Comparison of ENCODE assay signal across 9 cellular contexts in genomic region chr12:53211476-53212381, GRCh38. TPM values are rescaled to one million over a fixed set of nuclear protein-coding genes. Genes with fewer than 3 reads are reported as not detected.
A peak's percentile ranks its signal among the peaks of the same experiment; 100 is the strongest.
DNase-seq lines count a peak whose midpoint lies in the region; ATAC-seq, FAIRE-seq and TF ChIP-seq lines count a peak whose summit lies in the region.
"Had no signal": no experiment of that assay in that cellular context is flagged by ENCODE, and none has a peak within 500 bp of the region (broad histone marks: within the 10 kb centered on the region; RNA-seq: fewer than 3 reads in every experiment).

No MANE protein-coding gene starts in this region.

- TF ChIP-seq RAD21 in HepG2 (CRISPR knock-in tag; IDR thresholded peaks at IDR 0.05) = no peak; the same call in 1 of the 2 replicates

- H3K4me1 Mint-ChIP-seq in GM23338 = peaks cover 53% of the 10 kb centered on the region

- no peak overlapping the region for H3K4me3 ChIP-seq in GM23338
- H3K4me3 ChIP-seq in WERI-Rb-1 (ENCODE audit: low read depth, low read length) = no peak overlapping the region
- no peak overlapping the region for H3K4me3 ChIP-seq in HepG2 (replicated peaks in 1 of 3; ENCODE audit: insufficient read depth in 1 of 3, low read depth in 2 of 3, low read length in 3 of 3)

- peaks cover 20% of the 10 kb centered on the region for H3K36me3 ChIP-seq in GM23338 (ENCODE audit: insufficient read depth)
- H3K36me3 ChIP-seq in WERI-Rb-1 = peaks cover 2% of the 10 kb centered on the region
- H3K36me3 ChIP-seq in HepG2 (replicated peaks in 1 of 2; ENCODE audit: control insufficient read depth in 1 of 2, insufficient read depth in 2 of 2, low read length in 2 of 2) = no peaks in the 10 kb centered on the region; a peak in 1 of 5 replicates

- H3F3A ChIP-seq in GM23338 (replicated peaks; ENCODE audit: low read depth) = peaks cover 30% of the 10 kb centered on the region

- no peaks in the 10 kb centered on the region for H3K9me3 Mint-ChIP-seq in GM23338
- H3K9me3 Mint-ChIP-seq: activated naive CD4-positive, alpha-beta T cell treated with anti-CD3 and anti-CD28 coated beads, Interleukin-2, amount 50 U/mL, for 24 hours had no signal

- H3K27me3 ChIP-seq in GM23338 (ENCODE audit: insufficient read depth) (no peaks in the 10 kb centered on the region), WERI-Rb-1 (ENCODE audit: insufficient read depth, low read depth, severe bottlenecking) (no peaks in the 10 kb centered on the region), HepG2 (ENCODE audit: control insufficient read depth in 1 of 2, insufficient read depth in 2 of 2, low read length in 2 of 2) (0 out of 5 replicates have a peak, but pooled peaks cover 0 to 6% of the 10 kb centered on the region in 2 experiments)

- WGBS in HepG2 (ENCODE audit: low lambda C conversion rate) = 83% methylated on average over 11 of the region's 13 CpGs

- no peak overlapping the region for H2AFZ ChIP-seq in GM23338
- H2AFZ ChIP-seq in HepG2 (ENCODE audit: low read length) = no peak overlapping the region

- intact Hi-C loops in HepG2 (cut with micrococcal nuclease; ENCODE audit: unreplicated experiment) = loop anchor here (5.0 kb wide), 1 partner anchor 41 kb away; a partner anchor contains a TSS

- in situ Hi-C loops in HepG2 (cut with HindIII; ENCODE audit: extremely low pct_ligation_motif_present, low pct_unique_long_range_greater_than_20kb) (loop anchor here (5.0 kb wide), 1 partner anchor 76 kb away; no protein-coding TSS in a partner anchor), KBM-7 (cut with MboI; ENCODE audit: low pct_unique_long_range_greater_than_20kb, low sequenced_read_pairs) (no loop called here)

- TF ChIP-seq CTCF in GM23338 (conservative IDR thresholded peaks at IDR 0.05; ENCODE audit: low read depth in 2 of 2) = peak; percentile 65 to 80
- TF ChIP-seq CTCF in WERI-Rb-1 (IDR thresholded peaks at IDR 0.05; ENCODE audit: low read depth, low read length) = peak; percentile 92
- TF ChIP-seq CTCF in HepG2 (CRISPR knock-in tag; IDR thresholded peaks at IDR 0.05) = peak; percentile 68

- TF ChIP-seq EP300 in HepG2 (IDR thresholded peaks at IDR 0.05; ENCODE audit: low read depth in 2 of 2, low read length in 2 of 2) (no peak), HepG2 (CRISPR knock-in tag; IDR thresholded peaks at IDR 0.05; ENCODE audit: borderline replicate concordance) (no peak)

- peak; percentile 25 for DNase-seq in COLO668 (lab: John Stamatoyannopoulos, UW; ENCODE audit: unreplicated experiment)
- peak; percentile 69 for DNase-seq in GM23338 (ENCODE audit: low spot score)
- DNase-seq in WERI-Rb-1 = peak; percentile 61
- DNase-seq in HepG2 (ENCODE audit: low spot score) = no peak
- DNase-seq in nucleus accumbens (lab: John Stamatoyannopoulos, UW) = no peak
- no peak for DNase-seq in KBM-7
- DNase-seq: NK-92 treated with Interleukin-12 subunit alpha and Interleukin-12 subunit beta, amount 100 ng/mL, for 24 hours had no signal

- CTCF ChIA-PET in HepG2 (lab: Yijun Ruan, JAX; ENCODE audit: low intra/inter-chr PET ratio, low total read pairs) = interaction anchor here (1.0 to 4.4 kb wide), 4 partner anchors 40 to 133 kb away, joined by 3 to 66 read pairs (median 12); a partner anchor contains a TSS

- H3K9me3 ChIP-seq in WERI-Rb-1 (ENCODE audit: severe bottlenecking) (no peaks in the 10 kb centered on the region), HepG2 (ENCODE audit: low read length) (no peaks in the 10 kb centered on the region)

- no peak overlapping the region for H3K27ac ChIP-seq in GM23338 (ENCODE audit: low read depth)
- H3K27ac ChIP-seq in WERI-Rb-1 = no peak overlapping the region
- H3K27ac ChIP-seq in HepG2 (ENCODE audit: extremely low read length, insufficient read depth, low read length) = no peak overlapping the region

- no peaks in the 10 kb centered on the region for H3K9me2 ChIP-seq in GM23338 (ENCODE audit: insufficient read depth)

- FAIRE-seq in HepG2 (lab: Jason Lieb, UNC) = peak; percentile 21

- H3K27me3 Mint-ChIP-seq in GM23338 (ENCODE audit: insufficient read depth, low read depth, poor library complexity) = peaks cover 26% of the 10 kb centered on the region
- H3K27me3 Mint-ChIP-seq: activated naive CD4-positive, alpha-beta T cell treated with anti-CD3 and anti-CD28 coated beads, Interleukin-2, amount 50 U/mL, for 24 hours had no signal

- H3K27ac Mint-ChIP-seq in GM23338 = no peak overlapping the region
- H3K27ac Mint-ChIP-seq: activated naive CD4-positive, alpha-beta T cell treated with anti-CD3 and anti-CD28 coated beads, Interleukin-2, amount 50 U/mL, for 24 hours had no signal

- H3K4me1 ChIP-seq in GM23338 (ENCODE audit: insufficient read depth) (peaks cover 34% of the 10 kb centered on the region), HepG2 (ENCODE audit: insufficient read depth, low read length) (peaks cover 38% of the 10 kb centered on the region)

- H3K36me3 Mint-ChIP-seq in GM23338 (ENCODE audit: low read depth) = peaks cover 65% of the 10 kb centered on the region
- H3K36me3 Mint-ChIP-seq: activated naive CD4-positive, alpha-beta T cell treated with anti-CD3 and anti-CD28 coated beads, Interleukin-2, amount 50 U/mL, for 24 hours had no signal

- H4K20me1 ChIP-seq in GM23338 (replicated peaks; ENCODE audit: insufficient read depth) = peaks cover 13% of the 10 kb centered on the region
- H4K20me1 ChIP-seq in HepG2 (ENCODE audit: insufficient read depth, low read length) = no peaks in the 10 kb centered on the region

- no peak overlapping the region for H3K9ac ChIP-seq in HepG2 (ENCODE audit: insufficient read depth, low read depth, low read length)

- no TSS peak for BruUV-seq in HepG2 (replicated peaks; lab: Mats Ljungman, UMichigan)

- H3K4me3 Mint-ChIP-seq in GM23338 = no peak overlapping the region; the same call in 2 of the 3 replicates
- H3K4me3 Mint-ChIP-seq: activated naive CD4-positive, alpha-beta T cell treated with anti-CD3 and anti-CD28 coated beads, Interleukin-2, amount 50 U/mL, for 24 hours had no signal

- H3K4me2 ChIP-seq in GM23338 (no peak overlapping the region), HepG2 (ENCODE audit: low read depth, low read length) (no peak overlapping the region)

- no peak for TF ChIP-seq POLR2A in HepG2 (IDR thresholded peaks at IDR 0.05; ENCODE audit: insufficient read depth in 1 of 2, low read depth in 2 of 2, low read length in 2 of 2)

- ATAC-seq in GM23338 (peak; percentile 34), HepG2 (peak; percentile 73), HG02970 (IDR thresholded peaks at IDR 0.05; ENCODE audit: low FRiP score, unreplicated experiment) (no peak)

- POLR2A ChIA-PET in HepG2 (lab: Yijun Ruan, JAX) = interaction anchor here (1.1 kb wide), 1 partner anchor 83 kb away, joined by 3 read pairs; no protein-coding TSS in a partner anchor

- H3K79me2 ChIP-seq in GM23338 (replicated peaks; ENCODE audit: insufficient read depth) = peaks cover 14% of the 10 kb centered on the region
- no peaks in the 10 kb centered on the region for H3K79me2 ChIP-seq in HepG2 (ENCODE audit: insufficient read depth, low read length)

RNA-seq across cellular contexts. Expression of gene ITGB7, which starts 4.7 kb away (rescaled TPM):
- 0.39 TPM in 1 of 2 replicates, not detected in the other for total RNA-seq in GM23338 (2014; rRNA removed; shearing (Covaris generic))
- polyA plus RNA-seq in GM23338 (2016; fragmentation: Nextera tagmentation; extraction: Ambion mirVana) (0.32 and 0.43 TPM in 2 replicates), HepG2 (2011; rRNA removed) (0.14 and 0.16 TPM in 2 replicates)
- 0.13 and 0.18 TPM in 2 replicates for total RNA-seq in HepG2 (2016; rRNA removed; fragmentation: Illumina TruSeq; extraction: Trizol)
- total RNA-seq in HepG2 (2016; cell fraction: cytosol; rRNA removed; fragmentation: Illumina TruSeq; extraction: Trizol; ENCODE audit: low read depth) = not detected in 2 replicates
- 0.32 TPM in 1 of 2 replicates, not detected in the other for total RNA-seq in HepG2 (2016; cell fraction: insoluble cytoplasmic fraction; rRNA removed; fragmentation: Illumina TruSeq; extraction: Trizol)
- not detected in 2 replicates for total RNA-seq in HepG2 (2016; cell fraction: membrane; rRNA removed; fragmentation: Illumina TruSeq; extraction: Trizol)
- total RNA-seq in HepG2 (2016; cell fraction: nucleus; rRNA removed; fragmentation: Illumina TruSeq; extraction: Trizol) = not detected in 2 replicates
- 0.09 and 0.13 TPM in 2 replicates for polyA plus RNA-seq in HepG2 (2011; cell fraction: cytosol; rRNA removed)
- 0.39 and 0.40 TPM in 2 replicates for polyA plus RNA-seq in HepG2 (2011; cell fraction: nucleus; rRNA removed)
- 0.20 and 0.30 TPM in 2 replicates for polyA plus RNA-seq in HepG2 (2012)
- not detected in 2 replicates for polyA plus RNA-seq in HepG2 (2016; cell fraction: cytosol; fragmentation: Illumina TruSeq; extraction: Trizol; ENCODE audit: low read depth)
- polyA plus RNA-seq in HepG2 (2016; cell fraction: insoluble cytoplasmic fraction; fragmentation: Illumina TruSeq; extraction: Trizol; ENCODE audit: low read depth) = 0.33 TPM in 1 of 2 replicates, not detected in the other
- not detected in 2 replicates for polyA plus RNA-seq in HepG2 (2016; cell fraction: membrane; fragmentation: Illumina TruSeq; extraction: Trizol; ENCODE audit: low read depth)
- polyA plus RNA-seq in HepG2 (2016; cell fraction: nucleus; fragmentation: Illumina TruSeq; extraction: Trizol; ENCODE audit: insufficient read depth, low read depth) = 0.20 TPM in 1 of 2 replicates, not detected in the other
- 0.40 and 2.6 TPM in 2 replicates for polyA minus RNA-seq in HepG2 (2011; rRNA and poly(A)+ RNA removed; ENCODE audit: low replicate concordance)
- polyA minus RNA-seq in HepG2 (2011; cell fraction: cytosol; rRNA and poly(A)+ RNA removed) = not detected in 2 replicates
- not detected in 2 replicates for polyA minus RNA-seq in HepG2 (2011; cell fraction: nucleus; rRNA and poly(A)+ RNA removed)

RNA-seq across cellular contexts. Expression of gene RARG, which starts 20.3 kb away (rescaled TPM):
- total RNA-seq in GM23338 (2014; rRNA removed; shearing (Covaris generic)) = 39.3 and 50.2 TPM in 2 replicates
- polyA plus RNA-seq in GM23338 (2016; fragmentation: Nextera tagmentation; extraction: Ambion mirVana) (16.4 and 18.5 TPM in 2 replicates), HepG2 (2011; rRNA removed) (1.5 and 1.6 TPM in 2 replicates)
- total RNA-seq in HepG2 (2016; rRNA removed; fragmentation: Illumina TruSeq; extraction: Trizol) = 0.77 and 0.91 TPM in 2 replicates
- 0.18 and 0.91 TPM in 2 replicates for total RNA-seq in HepG2 (2016; cell fraction: cytosol; rRNA removed; fragmentation: Illumina TruSeq; extraction: Trizol; ENCODE audit: low read depth)
- total RNA-seq in HepG2 (2016; cell fraction: insoluble cytoplasmic fraction; rRNA removed; fragmentation: Illumina TruSeq; extraction: Trizol) = 0.49 and 1.3 TPM in 2 replicates
- total RNA-seq in HepG2 (2016; cell fraction: membrane; rRNA removed; fragmentation: Illumina TruSeq; extraction: Trizol) = 0.90 and 1.1 TPM in 2 replicates
- 0.72 and 1.5 TPM in 2 replicates for total RNA-seq in HepG2 (2016; cell fraction: nucleus; rRNA removed; fragmentation: Illumina TruSeq; extraction: Trizol)
- polyA plus RNA-seq in HepG2 (2011; cell fraction: cytosol; rRNA removed) = 0.87 and 1.9 TPM in 2 replicates
- 3.2 and 4.1 TPM in 2 replicates for polyA plus RNA-seq in HepG2 (2011; cell fraction: nucleus; rRNA removed)
- polyA plus RNA-seq in HepG2 (2012) = 0.89 and 0.92 TPM in 2 replicates
- 0.21 and 0.27 TPM in 2 replicates for polyA plus RNA-seq in HepG2 (2016; cell fraction: cytosol; fragmentation: Illumina TruSeq; extraction: Trizol; ENCODE audit: low read depth)
- polyA plus RNA-seq in HepG2 (2016; cell fraction: insoluble cytoplasmic fraction; fragmentation: Illumina TruSeq; extraction: Trizol; ENCODE audit: low read depth) = 1.0 and 1.1 TPM in 2 replicates
- 0.57 and 0.81 TPM in 2 replicates for polyA plus RNA-seq in HepG2 (2016; cell fraction: membrane; fragmentation: Illumina TruSeq; extraction: Trizol; ENCODE audit: low read depth)
- polyA plus RNA-seq in HepG2 (2016; cell fraction: nucleus; fragmentation: Illumina TruSeq; extraction: Trizol; ENCODE audit: insufficient read depth, low read depth) = 2.2 and 2.3 TPM in 2 replicates
- 4.0 and 33.4 TPM in 2 replicates for polyA minus RNA-seq in HepG2 (2011; rRNA and poly(A)+ RNA removed; ENCODE audit: low replicate concordance)
- polyA minus RNA-seq in HepG2 (2011; cell fraction: cytosol; rRNA and poly(A)+ RNA removed) = 0.99 and 1.1 TPM in 2 replicates
- 0.25 and 1.7 TPM in 2 replicates for polyA minus RNA-seq in HepG2 (2011; cell fraction: nucleus; rRNA and poly(A)+ RNA removed)

RNA-seq across cellular contexts. Expression of gene CSAD, which starts 31.0 kb away (rescaled TPM):
- 3.6 and 7.1 TPM in 2 replicates for total RNA-seq in GM23338 (2014; rRNA removed; shearing (Covaris generic))
- polyA plus RNA-seq in GM23338 (2016; fragmentation: Nextera tagmentation; extraction: Ambion mirVana) (3.1 and 3.2 TPM in 2 replicates), HepG2 (2011; rRNA removed) (23.5 and 25.2 TPM in 2 replicates)
- 2.7 and 7.2 TPM in 2 replicates for total RNA-seq in HepG2 (2016; rRNA removed; fragmentation: Illumina TruSeq; extraction: Trizol)
- total RNA-seq in HepG2 (2016; cell fraction: cytosol; rRNA removed; fragmentation: Illumina TruSeq; extraction: Trizol; ENCODE audit: low read depth) = 3.9 and 6.0 TPM in 2 replicates
- 1.3 and 7.7 TPM in 2 replicates for total RNA-seq in HepG2 (2016; cell fraction: insoluble cytoplasmic fraction; rRNA removed; fragmentation: Illumina TruSeq; extraction: Trizol)
- total RNA-seq in HepG2 (2016; cell fraction: membrane; rRNA removed; fragmentation: Illumina TruSeq; extraction: Trizol) = 2.3 TPM in 2 replicates
- 12.9 and 16.2 TPM in 2 replicates for total RNA-seq in HepG2 (2016; cell fraction: nucleus; rRNA removed; fragmentation: Illumina TruSeq; extraction: Trizol)
- 4.3 and 5.6 TPM in 2 replicates for polyA plus RNA-seq in HepG2 (2011; cell fraction: cytosol; rRNA removed)
- polyA plus RNA-seq in HepG2 (2011; cell fraction: nucleus; rRNA removed) = 112 and 125 TPM in 2 replicates
- polyA plus RNA-seq in HepG2 (2012) = 10.0 and 10.8 TPM in 2 replicates
- 0.41 and 0.44 TPM in 2 replicates for polyA plus RNA-seq in HepG2 (2016; cell fraction: cytosol; fragmentation: Illumina TruSeq; extraction: Trizol; ENCODE audit: low read depth)
- 2.9 and 3.3 TPM in 2 replicates for polyA plus RNA-seq in HepG2 (2016; cell fraction: insoluble cytoplasmic fraction; fragmentation: Illumina TruSeq; extraction: Trizol; ENCODE audit: low read depth)
- 1.2 TPM in 2 replicates for polyA plus RNA-seq in HepG2 (2016; cell fraction: membrane; fragmentation: Illumina TruSeq; extraction: Trizol; ENCODE audit: low read depth)
- polyA plus RNA-seq in HepG2 (2016; cell fraction: nucleus; fragmentation: Illumina TruSeq; extraction: Trizol; ENCODE audit: insufficient read depth, low read depth) = 64.6 and 67.6 TPM in 2 replicates
- polyA minus RNA-seq in HepG2 (2011; rRNA and poly(A)+ RNA removed; ENCODE audit: low replicate concordance) = 12.1 and 29.8 TPM in 2 replicates
- 1.8 and 1.9 TPM in 2 replicates for polyA minus RNA-seq in HepG2 (2011; cell fraction: cytosol; rRNA and poly(A)+ RNA removed)
- polyA minus RNA-seq in HepG2 (2011; cell fraction: nucleus; rRNA and poly(A)+ RNA removed) = 20.1 and 26.4 TPM in 2 replicates

RNA-seq across cellular contexts. Expression of gene ZNF740, which starts 31.2 kb away (rescaled TPM):
- total RNA-seq in GM23338 (2014; rRNA removed; shearing (Covaris generic)) = 13.0 and 13.2 TPM in 2 replicates
- polyA plus RNA-seq in GM23338 (2016; fragmentation: Nextera tagmentation; extraction: Ambion mirVana) (1.3 and 2.6 TPM in 2 replicates), HepG2 (2011; rRNA removed) (19.0 and 22.0 TPM in 2 replicates)
- 15.0 and 16.9 TPM in 2 replicates for total RNA-seq in HepG2 (2016; rRNA removed; fragmentation: Illumina TruSeq; extraction: Trizol)
- 2.4 and 4.8 TPM in 2 replicates for total RNA-seq in HepG2 (2016; cell fraction: cytosol; rRNA removed; fragmentation: Illumina TruSeq; extraction: Trizol; ENCODE audit: low read depth)
- 13.9 and 16.1 TPM in 2 replicates for total RNA-seq in HepG2 (2016; cell fraction: insoluble cytoplasmic fraction; rRNA removed; fragmentation: Illumina TruSeq; extraction: Trizol)
- total RNA-seq in HepG2 (2016; cell fraction: membrane; rRNA removed; fragmentation: Illumina TruSeq; extraction: Trizol) = 11.3 and 11.8 TPM in 2 replicates
- total RNA-seq in HepG2 (2016; cell fraction: nucleus; rRNA removed; fragmentation: Illumina TruSeq; extraction: Trizol) = 20.9 and 23.7 TPM in 2 replicates
- polyA plus RNA-seq in HepG2 (2011; cell fraction: cytosol; rRNA removed) = 7.2 and 8.9 TPM in 2 replicates
- 49.3 and 50.2 TPM in 2 replicates for polyA plus RNA-seq in HepG2 (2011; cell fraction: nucleus; rRNA removed)
- 15.4 and 16.5 TPM in 2 replicates for polyA plus RNA-seq in HepG2 (2012)
- 1.4 and 2.0 TPM in 2 replicates for polyA plus RNA-seq in HepG2 (2016; cell fraction: cytosol; fragmentation: Illumina TruSeq; extraction: Trizol; ENCODE audit: low read depth)
- 11.3 and 12.0 TPM in 2 replicates for polyA plus RNA-seq in HepG2 (2016; cell fraction: insoluble cytoplasmic fraction; fragmentation: Illumina TruSeq; extraction: Trizol; ENCODE audit: low read depth)
- polyA plus RNA-seq in HepG2 (2016; cell fraction: membrane; fragmentation: Illumina TruSeq; extraction: Trizol; ENCODE audit: low read depth) = 4.1 and 5.8 TPM in 2 replicates
- 21.2 and 25.1 TPM in 2 replicates for polyA plus RNA-seq in HepG2 (2016; cell fraction: nucleus; fragmentation: Illumina TruSeq; extraction: Trizol; ENCODE audit: insufficient read depth, low read depth)
- polyA minus RNA-seq in HepG2 (2011; rRNA and poly(A)+ RNA removed; ENCODE audit: low replicate concordance) = 41.0 and 77.8 TPM in 2 replicates
- polyA minus RNA-seq in HepG2 (2011; cell fraction: cytosol; rRNA and poly(A)+ RNA removed) = 8.4 and 10.6 TPM in 2 replicates
- polyA minus RNA-seq in HepG2 (2011; cell fraction: nucleus; rRNA and poly(A)+ RNA removed) = 91.4 and 93.6 TPM in 2 replicates

RNA-seq across cellular contexts. Expression of gene ESPL1, which starts 56.4 kb away (rescaled TPM):
- total RNA-seq in GM23338 (2014; rRNA removed; shearing (Covaris generic)) = 39.6 and 56.5 TPM in 2 replicates
- polyA plus RNA-seq in GM23338 (2016; fragmentation: Nextera tagmentation; extraction: Ambion mirVana) = 12.7 and 13.2 TPM in 2 replicates
- 11.5 and 11.6 TPM in 2 replicates for total RNA-seq in HepG2 (2016; rRNA removed; fragmentation: Illumina TruSeq; extraction: Trizol)
- total RNA-seq in HepG2 (2016; cell fraction: cytosol; rRNA removed; fragmentation: Illumina TruSeq; extraction: Trizol; ENCODE audit: low read depth) = 2.5 and 2.8 TPM in 2 replicates
- 11.5 and 12.0 TPM in 2 replicates for total RNA-seq in HepG2 (2016; cell fraction: insoluble cytoplasmic fraction; rRNA removed; fragmentation: Illumina TruSeq; extraction: Trizol)
- 3.1 and 4.2 TPM in 2 replicates for total RNA-seq in HepG2 (2016; cell fraction: membrane; rRNA removed; fragmentation: Illumina TruSeq; extraction: Trizol)
- total RNA-seq in HepG2 (2016; cell fraction: nucleus; rRNA removed; fragmentation: Illumina TruSeq; extraction: Trizol) = 16.7 and 24.8 TPM in 2 replicates
- polyA plus RNA-seq in HepG2 (2011; rRNA removed) = 5.3 and 5.8 TPM in 2 replicates
- 1.9 and 3.3 TPM in 2 replicates for polyA plus RNA-seq in HepG2 (2011; cell fraction: cytosol; rRNA removed)
- polyA plus RNA-seq in HepG2 (2011; cell fraction: nucleus; rRNA removed) = 22.2 and 36.2 TPM in 2 replicates
- polyA plus RNA-seq in HepG2 (2012) = 2.4 and 4.2 TPM in 2 replicates
- 0.60 and 0.89 TPM in 2 replicates for polyA plus RNA-seq in HepG2 (2016; cell fraction: cytosol; fragmentation: Illumina TruSeq; extraction: Trizol; ENCODE audit: low read depth)
- polyA plus RNA-seq in HepG2 (2016; cell fraction: insoluble cytoplasmic fraction; fragmentation: Illumina TruSeq; extraction: Trizol; ENCODE audit: low read depth) = 5.1 and 8.7 TPM in 2 replicates
- polyA plus RNA-seq in HepG2 (2016; cell fraction: membrane; fragmentation: Illumina TruSeq; extraction: Trizol; ENCODE audit: low read depth) = 1.7 and 1.8 TPM in 2 replicates
- 41.3 and 46.0 TPM in 2 replicates for polyA plus RNA-seq in HepG2 (2016; cell fraction: nucleus; fragmentation: Illumina TruSeq; extraction: Trizol; ENCODE audit: insufficient read depth, low read depth)
- polyA minus RNA-seq in HepG2 (2011; rRNA and poly(A)+ RNA removed; ENCODE audit: low replicate concordance) = 14.1 and 75.7 TPM in 2 replicates
- 2.5 and 3.9 TPM in 2 replicates for polyA minus RNA-seq in HepG2 (2011; cell fraction: cytosol; rRNA and poly(A)+ RNA removed)
- polyA minus RNA-seq in HepG2 (2011; cell fraction: nucleus; rRNA and poly(A)+ RNA removed) = 13.1 and 16.0 TPM in 2 replicates

Comparison
In these comparisons a context has a peak if more than half of its experiments do, and no peak if none do; other contexts are left out.
1. DNase-seq: peak in COLO668 (single experiment), GM23338 (single experiment) and WERI-Rb-1 (single experiment); none in HepG2 (single experiment), nucleus accumbens (0 of 56) and KBM-7 (single experiment).
2. RNA of gene RARG, which starts 20.3 kb away (total RNA-seq): 39.3 to 50.2 TPM in GM23338; 0.18 to 1.5 TPM in HepG2; every median in the first group is over 10 times any median in the second.
3. Peak in every context shown above with its lines, with median percentiles within 50 percentile points of each other: CTCF ChIP-seq.